Comparison of ENCODE assay signal across 14 cellular contexts in genomic region chr11:1851437-1852180, GRCh38. TPM values are rescaled to one million over a fixed set of nuclear protein-coding genes. Genes with fewer than 3 reads are reported as not detected.
DNase-seq lines count a peak whose midpoint lies in the region; ATAC-seq, FAIRE-seq and TF ChIP-seq lines count a peak whose summit lies in the region.
"Had no signal": no experiment of that assay in that cellular context is flagged by ENCODE, and none has a peak within 500 bp of the region (broad histone marks: within the 10 kb centered on the region; RNA-seq: fewer than 3 reads in every experiment).

No MANE protein-coding gene starts in this region.

- H4K20me1 ChIP-seq in K562 (replicated peaks; ENCODE audit: control insufficient read depth, insufficient read depth, low read length) = peaks cover 3% of the 10 kb centered on the region

- DNase-seq in GM12864 (ENCODE audit: low read depth) = no peak
- no peak for DNase-seq in K562 (ENCODE audit: extremely low read depth in 1 of 4, low spot score in 3 of 4)
- DNase-seq in erythroblast (lab: John Stamatoyannopoulos, UW) = no peak
- DNase-seq in hypothalamus (lab: John Stamatoyannopoulos, UW) = no peak
- no peak for DNase-seq in retina
- DNase-seq in EL = no peak
- DNase-seq: cortex of kidney, NCI-H1105 treated with DMSO at 0.1 percent for 48 hours, NCI-H526 treated with DMSO at 0.1 percent for 48 hours, Right ventricle myocardium superior had no signal

- no peak overlapping the region for H2AFZ ChIP-seq in K562 (ENCODE audit: low read depth, low read length)

- 3% methylated on average over 22 of the region's 22 CpGs for WGBS in K562 (ENCODE audit: insufficient coverage, low coverage, missing lambda C conversion rate)

- no peak for TF ChIP-seq EP300 in K562 (IDR thresholded peaks at IDR 0.05; ENCODE audit: low read length)

- CTCF ChIA-PET in K562 (lab: Yijun Ruan, JAX; ENCODE audit: low intra/inter-chr PET ratio) = no interaction called here

- H3K9me3 ChIP-seq in KOPT-K1 (ENCODE audit: insufficient read depth, low read length, poor library complexity, severe bottlenecking) (no peaks in the 10 kb centered on the region), K562 (replicated peaks; ENCODE audit: control insufficient read depth, insufficient read depth, low read depth, low read length) (no peaks in the 10 kb centered on the region)

- no peak for FAIRE-seq in K562 (lab: Jason Lieb, UNC)

- no peak overlapping the region for H3K4me2 ChIP-seq in K562 (ENCODE audit: insufficient read depth, low read length)

- no peaks in the 10 kb centered on the region for H3K9me1 ChIP-seq in K562 (ENCODE audit: control insufficient read depth, insufficient read depth, low read length)

- no peaks in the 10 kb centered on the region for H3K36me3 ChIP-seq in KOPT-K1 (ENCODE audit: insufficient read depth, low read length)
- H3K36me3 ChIP-seq in K562 (ENCODE audit: control insufficient read depth, insufficient read depth, low read length) = no peaks in the 10 kb centered on the region
- no peaks in the 10 kb centered on the region for H3K36me3 ChIP-seq in rectal smooth muscle tissue (ENCODE audit: control insufficient read depth, insufficient read depth, low read length)

- H3K79me2 ChIP-seq in K562 (ENCODE audit: control insufficient read depth, insufficient read depth, low read length) = no peaks in the 10 kb centered on the region

- BruUV-seq in K562 (replicated peaks; lab: Mats Ljungman, UMichigan) = no TSS peak

- H3K27me3 ChIP-seq in K562 (ENCODE audit: control insufficient read depth in 2 of 2, insufficient read depth in 2 of 2, low read length in 2 of 2) = peaks cover 27 to 82% of the 10 kb centered on the region in 2 experiments; a peak in 4 of 5 replicates
- H3K27me3 ChIP-seq in rectal smooth muscle tissue (ENCODE audit: control insufficient read depth, insufficient read depth, low read length) = no peaks in the 10 kb centered on the region

- intact Hi-C loops in K562 (cut with micrococcal nuclease) = no loop called here

- no peak for TF ChIP-seq RAD21 in K562 (CRISPR knock-in tag; conservative IDR thresholded peaks at IDR 0.05 in 1 of 2, IDR thresholded peaks at IDR 0.05 in 1 of 2)

- POLR2A ChIA-PET in K562 (lab: Yijun Ruan, JAX) = no interaction called here

- H3K27ac ChIP-seq in KOPT-K1 (ENCODE audit: low read depth, low read length, poor library complexity, severe bottlenecking) (peak overlapping the region; percentile 81), K562 (ENCODE audit: extremely low read depth, low read depth, low read length) (no peak overlapping the region), rectal smooth muscle tissue (ENCODE audit: low read depth, low read length) (no peak overlapping the region)

- no peak for TF ChIP-seq CTCF in GM12864 (IDR thresholded peaks at IDR 0.05; ENCODE audit: low read depth, low read length, missing control alignments)
- TF ChIP-seq CTCF in K562 (IDR thresholded peaks at IDR 0.05 in 2 of 3, conservative IDR thresholded peaks at IDR 0.05 in 1 of 3; ENCODE audit: insufficient read depth in 2 of 3, low read depth in 1 of 3, low read length in 3 of 3) = no peak

- ATAC-seq in K562 = no peak

- no peak for TF ChIP-seq POLR2A in K562 (conservative IDR thresholded peaks at IDR 0.05)
- TF ChIP-seq POLR2A in erythroblast (IDR thresholded peaks at IDR 0.05; ENCODE audit: low read length) = no peak

- H3K9ac ChIP-seq in K562 (ENCODE audit: insufficient read depth in 1 of 2, low read depth in 2 of 2, low read length in 2 of 2) (no peak overlapping the region), rectal smooth muscle tissue (ENCODE audit: low read length) (no peak overlapping the region)

- in situ Hi-C loops in K562 (cut with MboI) = loop anchor here (10.0 kb wide), 1 partner anchor 303 kb away; no protein-coding TSS in a partner anchor

- H3K4me3 ChIP-seq in GM12864 (ENCODE audit: low read depth, low read length) (0 out of 2 replicates have a peak overlapping the region, but pooled peaks have one; percentile 6), K562 (no peak overlapping the region), rectal smooth muscle tissue (ENCODE audit: low read length) (peak overlapping the region; percentile 30)

- H3K4me1 ChIP-seq in K562 (replicated peaks in 1 of 2; ENCODE audit: control insufficient read depth in 2 of 2, insufficient read depth in 2 of 2, low read length in 2 of 2) = peaks cover 0 to 21% of the 10 kb centered on the region in 2 experiments; a peak in 2 of 5 replicates
- H3K4me1 ChIP-seq in rectal smooth muscle tissue (ENCODE audit: control insufficient read depth, insufficient read depth, low read length) = no peaks in the 10 kb centered on the region

RNA-seq across cellular contexts. Expression of gene LSP1, which starts 1.3 kb away (rescaled TPM):
- 0.23 TPM in 1 of 2 replicates, not detected in the other for total RNA-seq in K562 (2011; cell fraction: chromatin; rRNA removed; ENCODE audit: low replicate concordance)
- not detected in 2 replicates for total RNA-seq in K562 (2011; cell fraction: nucleolus; rRNA removed)
- total RNA-seq in K562 (2011; cell fraction: nucleoplasm; rRNA removed) = not detected in 2 replicates
- 0.08 and 1.2 TPM in 2 replicates for total RNA-seq in K562 (2014; rRNA removed)
- total RNA-seq in K562 (2014; rRNA removed; fragmentation: Illumina TruSeq; extraction: Trizol) = not detected in 2 replicates
- total RNA-seq in K562 (2015; rRNA removed; fragmentation: Illumina TruSeq; extraction: Trizol) = 0.65 TPM in 1 of 2 replicates, not detected in the other
- 0.73 and 1.1 TPM in 2 replicates for total RNA-seq in K562 (2021)
- polyA plus RNA-seq in K562 (2011; rRNA removed) = 0.28 and 0.45 TPM in 2 replicates
- polyA plus RNA-seq in K562 (2011; cell fraction: cytosol; rRNA removed) = 0.28 and 0.37 TPM in 2 replicates
- 0.26 and 0.60 TPM in 2 replicates for polyA plus RNA-seq in K562 (2011; cell fraction: nucleus; rRNA removed)
- 0.05 and 0.57 TPM in 2 replicates for polyA plus RNA-seq in K562 (2012)
- polyA plus RNA-seq in K562 (2014; fragmentation: Illumina TruSeq; extraction: Trizol) = 2.9 TPM in 1 of 2 replicates, not detected in the other
- under 1 TPM in 1 of 2 experiments, not detected in 1; 0.38 TPM for polyA plus RNA-seq in K562 (2014; fragmentation: Nextera tagmentation; extraction: Ambion mirVana)
- 0.08 TPM in 1 of 2 replicates, not detected in the other for polyA plus RNA-seq in K562 (2014; rRNA removed)
- polyA minus RNA-seq in K562 (2011; rRNA and poly(A)+ RNA removed) = 0.15 TPM in 1 of 2 replicates, not detected in the other
- polyA minus RNA-seq in K562 (2011; cell fraction: cytosol; rRNA and poly(A)+ RNA removed) = not detected in 2 replicates
- 0.11 TPM in 1 of 2 replicates, not detected in the other for polyA minus RNA-seq in K562 (2011; cell fraction: nucleus; rRNA and poly(A)+ RNA removed)
- total RNA-seq: fibroblast of villous mesenchyme had no signal

RNA-seq across cellular contexts. Expression of gene TNNI2, which starts 12.8 kb away (rescaled TPM):
- total RNA-seq in K562 (2011; cell fraction: chromatin; rRNA removed; ENCODE audit: low replicate concordance) = not detected in 2 replicates
- total RNA-seq in K562 (2011; cell fraction: nucleolus; rRNA removed) = not detected in 2 replicates
- not detected in 2 replicates for total RNA-seq in K562 (2011; cell fraction: nucleoplasm; rRNA removed)
- total RNA-seq in K562 (2014; rRNA removed) (not detected in 2 replicates), K562 (2014; rRNA removed; fragmentation: Illumina TruSeq; extraction: Trizol) (not detected in 2 replicates), K562 (2015; rRNA removed; fragmentation: Illumina TruSeq; extraction: Trizol) (not detected in 2 replicates), K562 (2021) (not detected in 2 replicates)
- polyA plus RNA-seq in K562 (2011; rRNA removed) (not detected in 2 replicates), K562 (2014; fragmentation: Illumina TruSeq; extraction: Trizol) (not detected in 2 replicates), K562 (2014; fragmentation: Nextera tagmentation; extraction: Ambion mirVana) (not detected), K562 (2014; rRNA removed) (not detected in 2 replicates)
- polyA plus RNA-seq in K562 (2011; cell fraction: cytosol; rRNA removed) = 0.13 TPM in 1 of 2 replicates, not detected in the other
- 0.32 TPM in 1 of 2 replicates, not detected in the other for polyA plus RNA-seq in K562 (2011; cell fraction: nucleus; rRNA removed)
- not detected in 2 replicates for polyA plus RNA-seq in K562 (2012)
- polyA minus RNA-seq in K562 (2011; rRNA and poly(A)+ RNA removed) = not detected in 2 replicates
- polyA minus RNA-seq in K562 (2011; cell fraction: cytosol; rRNA and poly(A)+ RNA removed) = not detected in 2 replicates
- polyA minus RNA-seq in K562 (2011; cell fraction: nucleus; rRNA and poly(A)+ RNA removed) = not detected in 2 replicates
- total RNA-seq: fibroblast of villous mesenchyme, H4, Right ventricle myocardium superior had no signal

RNA-seq across cellular contexts. Expression of gene SYT8, which starts 16.8 kb away (rescaled TPM):
- not detected in 2 replicates for total RNA-seq in K562 (2011; cell fraction: chromatin; rRNA removed; ENCODE audit: low replicate concordance)
- not detected in 2 replicates for total RNA-seq in K562 (2011; cell fraction: nucleolus; rRNA removed)
- total RNA-seq in K562 (2011; cell fraction: nucleoplasm; rRNA removed) = not detected in 2 replicates
- not detected in 2 replicates for total RNA-seq in K562 (2014; rRNA removed)
- total RNA-seq in K562 (2014; rRNA removed; fragmentation: Illumina TruSeq; extraction: Trizol) = not detected in 2 replicates
- total RNA-seq in K562 (2015; rRNA removed; fragmentation: Illumina TruSeq; extraction: Trizol) = not detected in 2 replicates
- not detected in 2 replicates for total RNA-seq in K562 (2021)
- not detected in 2 replicates for polyA plus RNA-seq in K562 (2011; rRNA removed)
- polyA plus RNA-seq in K562 (2011; cell fraction: cytosol; rRNA removed) = not detected in 2 replicates
- not detected in 2 replicates for polyA plus RNA-seq in K562 (2011; cell fraction: nucleus; rRNA removed)
- not detected in 2 replicates for polyA plus RNA-seq in K562 (2012)
- polyA plus RNA-seq in K562 (2014; fragmentation: Illumina TruSeq; extraction: Trizol) = not detected in 2 replicates
- polyA plus RNA-seq in K562 (2014; fragmentation: Nextera tagmentation; extraction: Ambion mirVana) = not detected
- polyA plus RNA-seq in K562 (2014; rRNA removed) = not detected in 2 replicates
- polyA minus RNA-seq in K562 (2011; rRNA and poly(A)+ RNA removed) = not detected in 2 replicates
- polyA minus RNA-seq in K562 (2011; cell fraction: cytosol; rRNA and poly(A)+ RNA removed) = not detected in 2 replicates
- not detected in 2 replicates for polyA minus RNA-seq in K562 (2011; cell fraction: nucleus; rRNA and poly(A)+ RNA removed)
- total RNA-seq: fibroblast of villous mesenchyme, H4, Right ventricle myocardium superior had no signal

RNA-seq across cellular contexts. Expression of gene PRR33, which starts 40.1 kb away (rescaled TPM):
- total RNA-seq in K562 (2011; cell fraction: chromatin; rRNA removed; ENCODE audit: low replicate concordance) = not detected in 2 replicates
- total RNA-seq in K562 (2011; cell fraction: nucleolus; rRNA removed) = not detected in 2 replicates
- total RNA-seq in K562 (2011; cell fraction: nucleoplasm; rRNA removed) = not detected in 2 replicates
- total RNA-seq in K562 (2014; rRNA removed) = not detected in 2 replicates
- not detected in 2 replicates for total RNA-seq in K562 (2014; rRNA removed; fragmentation: Illumina TruSeq; extraction: Trizol)
- not detected in 2 replicates for total RNA-seq in K562 (2015; rRNA removed; fragmentation: Illumina TruSeq; extraction: Trizol)
- not detected in 2 replicates for total RNA-seq in K562 (2021)
- polyA plus RNA-seq in K562 (2011; rRNA removed) = not detected in 2 replicates
- not detected in 2 replicates for polyA plus RNA-seq in K562 (2011; cell fraction: cytosol; rRNA removed)
- polyA plus RNA-seq in K562 (2011; cell fraction: nucleus; rRNA removed) = not detected in 2 replicates
- not detected in 2 replicates for polyA plus RNA-seq in K562 (2012)
- polyA plus RNA-seq in K562 (2014; fragmentation: Illumina TruSeq; extraction: Trizol) = not detected in 2 replicates
- not detected for polyA plus RNA-seq in K562 (2014; fragmentation: Nextera tagmentation; extraction: Ambion mirVana)
- polyA plus RNA-seq in K562 (2014; rRNA removed) = not detected in 2 replicates
- polyA minus RNA-seq in K562 (2011; rRNA and poly(A)+ RNA removed) = not detected in 2 replicates
- polyA minus RNA-seq in K562 (2011; cell fraction: cytosol; rRNA and poly(A)+ RNA removed) = not detected in 2 replicates
- polyA minus RNA-seq in K562 (2011; cell fraction: nucleus; rRNA and poly(A)+ RNA removed) = not detected in 2 replicates
- total RNA-seq: fibroblast of villous mesenchyme, H4 had no signal
